ENCODE assay signal across 10 cellular contexts in the genomic region with DNA sequence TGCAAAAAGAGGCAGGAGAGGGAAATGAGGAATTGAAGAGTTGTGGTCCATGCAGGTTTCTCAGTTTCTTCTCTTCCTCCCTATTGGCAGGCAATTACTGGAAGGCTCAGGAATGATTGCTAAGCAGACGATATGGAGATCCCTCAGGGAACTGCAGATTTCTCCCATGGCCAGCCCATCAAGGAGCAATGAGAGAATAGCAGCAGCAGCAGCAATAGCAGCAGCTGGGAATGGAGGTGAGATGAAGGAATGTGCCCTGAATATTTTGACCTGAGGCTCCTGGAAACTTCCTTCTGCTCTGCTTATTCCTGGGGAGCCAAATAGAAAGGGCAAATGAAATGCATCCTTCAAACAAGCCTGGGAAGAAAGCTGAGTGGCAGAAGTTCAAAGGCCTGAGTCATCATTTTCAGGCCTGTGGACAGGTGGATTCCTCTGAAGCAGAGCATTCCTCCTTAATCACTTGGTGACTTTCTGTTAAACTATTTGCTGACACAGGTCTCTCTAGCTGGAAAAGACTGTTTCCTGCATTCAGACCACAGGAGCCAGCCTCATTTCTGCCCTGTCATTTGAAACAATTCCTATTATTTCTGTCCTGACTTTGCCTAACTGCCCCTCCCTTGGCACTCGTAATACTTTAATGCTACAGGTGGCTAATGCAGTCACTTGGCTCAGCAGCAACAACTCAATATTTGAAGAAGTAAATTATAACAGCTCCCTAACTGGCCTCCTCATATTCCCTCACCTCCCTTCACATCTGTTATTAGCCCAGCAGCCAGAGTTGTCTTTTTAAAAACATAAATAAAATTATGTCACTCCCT.
A peak's percentile ranks its signal among the peaks of the same experiment; 100 is the strongest.
DNase-seq lines count a peak whose midpoint lies in the region; ATAC-seq, FAIRE-seq and TF ChIP-seq lines count a peak whose summit lies in the region.
"Had no signal": no experiment of that assay in that cellular context is flagged by ENCODE, and none has a peak within 500 bp of the region (broad histone marks: within the 10 kb centered on the region; RNA-seq: fewer than 3 reads in every experiment).

No MANE protein-coding gene starts in this region.

- no peak for TF ChIP-seq CTCF in astrocyte of the spinal cord (IDR thresholded peaks at IDR 0.05; ENCODE audit: low read depth, low read length)

- ATAC-seq in GM18520 (IDR thresholded peaks at IDR 0.05; ENCODE audit: unreplicated experiment), result no peak
- ATAC-seq in activated T-cell treated with anti-CD3 and anti-CD28 coated beads, Interleukin-2, amount 50 U/mL, for 72 hours (replicated peaks in 1 of 2), result no peak

- H3K27me3 Mint-ChIP-seq in activated T-cell treated with anti-CD3 and anti-CD28 coated beads, Interleukin-2, amount 50 U/mL, for 72 hours (ENCODE audit: low read depth), result peaks cover 4% of the 10 kb centered on the region
- H3K27me3 Mint-ChIP-seq: activated naive CD4-positive, alpha-beta T cell treated with anti-CD3 and anti-CD28 coated beads, Interleukin-2, amount 50 U/mL, for 24 hours had no signal

- peaks cover 10% of the 10 kb centered on the region for H3K4me1 Mint-ChIP-seq in activated T-cell treated with anti-CD3 and anti-CD28 coated beads, Interleukin-2, amount 50 U/mL, for 72 hours (ENCODE audit: low read depth)
- H3K4me1 Mint-ChIP-seq: activated naive CD4-positive, alpha-beta T cell treated with anti-CD3 and anti-CD28 coated beads, Interleukin-2, amount 50 U/mL, for 24 hours had no signal

- no peak overlapping the region for H3K4me3 Mint-ChIP-seq in activated T-cell treated with anti-CD3 and anti-CD28 coated beads, Interleukin-2, amount 50 U/mL, for 72 hours
- H3K4me3 Mint-ChIP-seq: activated naive CD4-positive, alpha-beta T cell treated with anti-CD3 and anti-CD28 coated beads, Interleukin-2, amount 50 U/mL, for 24 hours had no signal

- H3K36me3 Mint-ChIP-seq in activated T-cell treated with anti-CD3 and anti-CD28 coated beads, Interleukin-2, amount 50 U/mL, for 72 hours (ENCODE audit: insufficient read depth in 2 of 2), result peaks cover 0 to 6% of the 10 kb centered on the region in 2 donors

- no peak overlapping the region for H3K27ac Mint-ChIP-seq in activated T-cell treated with anti-CD3 and anti-CD28 coated beads, Interleukin-2, amount 50 U/mL, for 72 hours
- H3K27ac Mint-ChIP-seq: activated naive CD4-positive, alpha-beta T cell treated with anti-CD3 and anti-CD28 coated beads, Interleukin-2, amount 50 U/mL, for 24 hours had no signal

- no peak for FAIRE-seq in GM19239 (lab: Jason Lieb, UNC)

- in situ Hi-C loops in ACHN (cut with HindIII; ENCODE audit: low pct_ligation_motif_present, low pct_unique_long_range_greater_than_20kb, low sequenced_read_pairs), result no loop called here
- in situ Hi-C loops in astrocyte of the spinal cord (cut with HindIII; ENCODE audit: low sequenced_read_pairs), result no loop called here

- DNase-seq in ACHN, result peak; percentile 94
- peak; percentile 90 for DNase-seq in HS-27A (ENCODE audit: low read depth)
- peak; percentile 89 for DNase-seq in astrocyte of the spinal cord (ENCODE audit: low read depth, low spot score)
- peak; percentile 97 for DNase-seq in kidney glomerular epithelial cell (lab: John Stamatoyannopoulos, UW)
- DNase-seq in activated T-cell treated with anti-CD3 and anti-CD28 coated beads, Interleukin-2, amount 50 U/mL, for 72 hours, result no peak
- no peak for DNase-seq in stimulated activated CD4-positive, alpha-beta T cell treated with anti-CD3 and anti-CD28 coated beads, Interleukin-4, amount 100 ng/mL, for 4 hours
- DNase-seq in GM19239 (ENCODE audit: insufficient read length, low spot score), result no peak

- peaks cover 7 to 15% of the 10 kb centered on the region in 2 donors for H3K9me3 Mint-ChIP-seq in activated T-cell treated with anti-CD3 and anti-CD28 coated beads, Interleukin-2, amount 50 U/mL, for 72 hours

- H3K4me3 ChIP-seq in astrocyte of the spinal cord (ENCODE audit: low read depth, low read length), result no peak overlapping the region
- H3K4me3 ChIP-seq: suprapubic skin had no signal

Comparison
In these comparisons a context has a peak if more than half of its experiments do, and no peak if none do; other contexts are left out.
1. DNase-seq: peak in ACHN (single experiment), HS-27A (single experiment), astrocyte of the spinal cord (single experiment) and kidney glomerular epithelial cell (single experiment); none in activated T-cell treated with anti-CD3 and anti-CD28 coated beads, Interleukin-2, amount 50 U/mL, for 72 hours (0 of 2), stimulated activated CD4-positive, alpha-beta T cell treated with anti-CD3 and anti-CD28 coated beads, Interleukin-4, amount 100 ng/mL, for 4 hours (0 of 2) and GM19239 (single experiment).